27 cellular contexts compared by ENCODE assay signal in genomic region chr1:15073799-15074308, GRCh38.
"Had no signal": no experiment of that assay in that cellular context is flagged by ENCODE, and none has a peak within 500 bp of the region (broad histone marks: within the 10 kb centered on the region; RNA-seq: fewer than 3 reads in every experiment).

No MANE protein-coding gene starts in this region.

- DNase-seq: activated CD4-positive, alpha-beta memory T cell treated with anti-CD3 and anti-CD28 coated beads for 36 hours; activated CD4-positive, alpha-beta T cell treated with anti-CD3 and anti-CD28 coated beads for 36 hours; activated CD4-positive, alpha-beta T cell treated with anti-CD3 and anti-CD28 coated beads, Interleukin-2, amount 10 ng/mL, durations not matched to agents 24 days and 14 days; activated CD4-positive, CD25-positive, alpha-beta regulatory T cell; activated CD4-positive, CD25-positive, alpha-beta regulatory T cell treated with anti-CD3 and anti-CD28 coated beads, Interleukin-2, amount 50 U/mL, for 72 hours; activated CD8-positive, alpha-beta memory T cell treated with anti-CD3 and anti-CD28 coated beads, Interleukin-2, amount 10 ng/mL, durations not matched to agents 7 days and 5 days; activated CD8-positive, alpha-beta memory T cell treated with anti-CD3 and anti-CD28 coated beads, Interleukin-2, amount 50 U/mL, for 4 hours; activated CD8-positive, alpha-beta T cell treated with anti-CD3 and anti-CD28 coated beads, Interleukin-2, amount 10 ng/mL, durations not matched to agents 7 days and 5 days; activated gamma-delta T cell; activated naive CD4-positive, alpha-beta T cell treated with anti-CD3 and anti-CD28 coated beads for 36 hours; activated naive CD8-positive, alpha-beta T cell treated with anti-CD3 and anti-CD28 coated beads for 36 hours; activated naive CD8-positive, alpha-beta T cell treated with anti-CD3 and anti-CD28 coated beads, Interleukin-2, amount 50 U/mL, for 24 hours; activated T-cell treated with anti-CD3 and anti-CD28 coated beads, Interleukin-2, amount 50 U/mL, for 1 hour; activated T-cell treated with anti-CD3 and anti-CD28 coated beads, Interleukin-2, amount 50 U/mL, for 48 hours; adrenal gland; amygdala; body of pancreas; caudate nucleus; cortex of kidney; dermis blood vessel endothelial cell; effector CD4-positive, alpha-beta T cell; effector memory CD8-positive, alpha-beta T cell; erythroblast; foreskin keratinocyte; gastrocnemius medialis; T-helper 2 cell had no signal

- H3K4me1 ChIP-seq: adrenal gland, body of pancreas, foreskin keratinocyte, gastrocnemius medialis had no signal

- H3K27ac ChIP-seq: adrenal gland, body of pancreas, esophagus muscularis mucosa, foreskin keratinocyte, gastrocnemius medialis had no signal

- H3K4me3 ChIP-seq: adrenal gland, body of pancreas, esophagus muscularis mucosa, gastrocnemius medialis had no signal

- H3K36me3 ChIP-seq: adrenal gland, esophagus muscularis mucosa, gastrocnemius medialis had no signal

- H3K9me3 ChIP-seq: adrenal gland, body of pancreas, esophagus muscularis mucosa, gastrocnemius medialis had no signal

- H3K27me3 ChIP-seq: adrenal gland, body of pancreas, esophagus muscularis mucosa, foreskin keratinocyte, gastrocnemius medialis had no signal

- ATAC-seq: activated CD4-positive, alpha-beta T cell treated with anti-CD3 and anti-CD28 coated beads for 36 hours; activated CD8-positive, alpha-beta memory T cell treated with anti-CD3 and anti-CD28 coated beads, Interleukin-2, amount 10 ng/mL, durations not matched to agents 7 days and 5 days; activated CD8-positive, alpha-beta T cell treated with anti-CD3 and anti-CD28 coated beads, Interleukin-2, amount 10 ng/mL, durations not matched to agents 7 days and 5 days; activated naive CD8-positive, alpha-beta T cell treated with anti-CD3 and anti-CD28 coated beads, Interleukin-2, amount 50 U/mL, for 24 hours; body of pancreas; effector memory CD8-positive, alpha-beta T cell; foreskin keratinocyte; gastrocnemius medialis had no signal
